15 cellular contexts compared by ENCODE assay signal in genomic region chr3:136982520-136983138, GRCh38. TPM values are rescaled to one million over a fixed set of nuclear protein-coding genes. Genes with fewer than 3 reads are reported as not detected.
DNase-seq lines count a peak whose midpoint lies in the region; ATAC-seq and TF ChIP-seq lines count a peak whose summit lies in the region.
"Had no signal": no experiment of that assay in that cellular context is flagged by ENCODE, and none has a peak within 500 bp of the region (broad histone marks: within the 10 kb centered on the region; RNA-seq: fewer than 3 reads in every experiment).

No MANE protein-coding gene starts in this region.

- POLR2A ChIA-PET in RWPE1 (lab: Yijun Ruan, JAX; ENCODE audit: low non-redundant PET), result no interaction called here

- peak; percentile 72 for ATAC-seq in left lung
- no peak for ATAC-seq in GM21576 (IDR thresholded peaks at IDR 0.05; ENCODE audit: unreplicated experiment)
- no peak for ATAC-seq in HG03521 (IDR thresholded peaks at IDR 0.05; ENCODE audit: unreplicated experiment)

- no peak for TF ChIP-seq EP300 in ovary (IDR thresholded peaks at IDR 0.05)

- no peak overlapping the region for H3K4me3 ChIP-seq in left lung
- H3K4me3 ChIP-seq in skeletal muscle cell (ENCODE audit: low read depth, low read length), result no peak overlapping the region
- H3K4me3 ChIP-seq in ovary, result no peak overlapping the region
- H3K4me3 ChIP-seq: BLaER1 treated with 17β-estradiol and CSF1 and Interleukin-3, amounts not matched to agents 10 nM and 100 nM; SJCRH30 had no signal

- H3K36me3 ChIP-seq in left lung, result no peaks in the 10 kb centered on the region
- H3K36me3 ChIP-seq in ovary, result no peaks in the 10 kb centered on the region

- H3K27ac ChIP-seq in RWPE1 (peak overlapping the region; percentile 99), left lung (no peak overlapping the region), ovary (no peak overlapping the region)
- H3K27ac ChIP-seq: BLaER1 treated with 17β-estradiol and CSF1 and Interleukin-3, amounts not matched to agents 10 nM and 100 nM; SJCRH30 had no signal

- H3K9me3 ChIP-seq in left lung (no peaks in the 10 kb centered on the region), ovary (no peaks in the 10 kb centered on the region)

- WGBS in ovary, 3 donors, result 85 to 94% (median 93%) methylated on average over 4 of the region's 4 CpGs

- H3K4me1 ChIP-seq in left lung, result no peaks in the 10 kb centered on the region
- no peaks in the 10 kb centered on the region for H3K4me1 ChIP-seq in ovary (ENCODE audit: insufficient read depth)
- H3K4me1 ChIP-seq: BLaER1 treated with 17β-estradiol and CSF1 and Interleukin-3, amounts not matched to agents 10 nM and 100 nM had no signal

- TF ChIP-seq POLR2A in ovary (IDR thresholded peaks at IDR 0.05), result no peak

- TF ChIP-seq CTCF in RWPE1 (conservative IDR thresholded peaks at IDR 0.05; ENCODE audit: low read depth) (no peak), left lung (IDR thresholded peaks at IDR 0.05) (no peak), ovary (IDR thresholded peaks at IDR 0.05) (no peak)

- no peaks in the 10 kb centered on the region for H3K27me3 ChIP-seq in left lung
- no peaks in the 10 kb centered on the region for H3K27me3 ChIP-seq in ovary
- H3K27me3 ChIP-seq: BLaER1 treated with 17β-estradiol and CSF1 and Interleukin-3, amounts not matched to agents 10 nM and 100 nM; SJCRH30 had no signal

- CTCF ChIA-PET in RWPE1 (lab: Yijun Ruan, JAX), result interaction anchor here (0.5 kb wide), 1 partner anchor 733 kb away, joined by 4 read pairs; no protein-coding TSS in a partner anchor

- intact Hi-C loops in left lung (cut with DNase I), result no loop called here
- intact Hi-C loops in ovary (cut with DNase I), result no loop called here

- DNase-seq in NCI-H1417 (lab: John Stamatoyannopoulos, UW) (peak in 2 of 3 experiments; percentile 23 to 34), NCI-H1417 treated with DMSO at 0.1 percent for 48 hours (lab: John Stamatoyannopoulos, UW) (no peak), RWPE1 (ENCODE audit: low spot score) (no peak), left lung (no peak), skeletal muscle cell (ENCODE audit: low read depth) (peak; percentile 17), ovary (no peak)
- DNase-seq: 8988T, NCI-H1436 treated with DMSO at 0.1 percent for 48 hours, NCI-H2081, NCI-H446, NCI-H748 treated with DMSO at 0.1 percent for 48 hours, SJCRH30 had no signal

RNA-seq across cellular contexts. Expression of gene IL20RB, which starts 24.8 kb away (rescaled TPM):
- 1 to 10 TPM in 1 of 2 donors, under 1 TPM in 1; 0.61 to 1.9 TPM for total RNA-seq in left lung
- total RNA-seq in ovary, result 1 to 10 TPM in 3 of 7 donors, under 1 TPM in 4; 0.35 to 1.7 (median 0.60) TPM
- polyA plus RNA-seq in ovary, result under 1 TPM; 0.39 to 0.82 TPM

Comparison
In these comparisons a context has a peak if more than half of its experiments do, and no peak if none do; other contexts are left out.
1. DNase-seq: peak in NCI-H1417 (2 of 3) and skeletal muscle cell (single experiment); none in NCI-H1417 treated with DMSO at 0.1 percent for 48 hours (single experiment), RWPE1 (single experiment), left lung (0 of 2) and ovary (0 of 5).